ENCODE assay signal across 1 cellular context in the genomic region with DNA sequence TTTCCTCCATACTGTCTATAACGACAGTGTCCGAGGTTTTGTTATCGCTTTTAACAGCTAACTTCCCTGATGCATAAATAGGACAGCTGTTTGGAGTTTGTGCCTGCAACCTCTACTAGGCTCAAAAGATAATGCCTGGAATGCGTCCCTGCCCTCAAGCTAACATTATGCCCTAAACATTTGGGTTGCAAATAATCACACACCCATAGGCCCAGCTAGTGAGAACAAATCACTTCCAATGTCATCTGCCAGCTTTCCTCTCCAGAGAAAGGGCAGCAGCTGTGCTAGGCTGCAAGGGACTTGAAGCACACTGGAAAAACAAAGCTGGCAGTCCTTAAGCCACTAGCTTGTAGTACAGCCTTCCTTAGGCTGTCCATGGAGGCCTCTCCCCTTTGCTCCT.
TF ChIP-seq lines count a peak whose summit lies in the region.

No MANE protein-coding gene starts in this region.

TF ChIP-seq in SK-N-SH treated with all-trans-retinoic acid at 6 μM for 48 hours, 23 proteins besides CTCF, POLR2A, EP300 and RAD21 (continued from another document):
- TF ChIP-seq, protein P1, sequence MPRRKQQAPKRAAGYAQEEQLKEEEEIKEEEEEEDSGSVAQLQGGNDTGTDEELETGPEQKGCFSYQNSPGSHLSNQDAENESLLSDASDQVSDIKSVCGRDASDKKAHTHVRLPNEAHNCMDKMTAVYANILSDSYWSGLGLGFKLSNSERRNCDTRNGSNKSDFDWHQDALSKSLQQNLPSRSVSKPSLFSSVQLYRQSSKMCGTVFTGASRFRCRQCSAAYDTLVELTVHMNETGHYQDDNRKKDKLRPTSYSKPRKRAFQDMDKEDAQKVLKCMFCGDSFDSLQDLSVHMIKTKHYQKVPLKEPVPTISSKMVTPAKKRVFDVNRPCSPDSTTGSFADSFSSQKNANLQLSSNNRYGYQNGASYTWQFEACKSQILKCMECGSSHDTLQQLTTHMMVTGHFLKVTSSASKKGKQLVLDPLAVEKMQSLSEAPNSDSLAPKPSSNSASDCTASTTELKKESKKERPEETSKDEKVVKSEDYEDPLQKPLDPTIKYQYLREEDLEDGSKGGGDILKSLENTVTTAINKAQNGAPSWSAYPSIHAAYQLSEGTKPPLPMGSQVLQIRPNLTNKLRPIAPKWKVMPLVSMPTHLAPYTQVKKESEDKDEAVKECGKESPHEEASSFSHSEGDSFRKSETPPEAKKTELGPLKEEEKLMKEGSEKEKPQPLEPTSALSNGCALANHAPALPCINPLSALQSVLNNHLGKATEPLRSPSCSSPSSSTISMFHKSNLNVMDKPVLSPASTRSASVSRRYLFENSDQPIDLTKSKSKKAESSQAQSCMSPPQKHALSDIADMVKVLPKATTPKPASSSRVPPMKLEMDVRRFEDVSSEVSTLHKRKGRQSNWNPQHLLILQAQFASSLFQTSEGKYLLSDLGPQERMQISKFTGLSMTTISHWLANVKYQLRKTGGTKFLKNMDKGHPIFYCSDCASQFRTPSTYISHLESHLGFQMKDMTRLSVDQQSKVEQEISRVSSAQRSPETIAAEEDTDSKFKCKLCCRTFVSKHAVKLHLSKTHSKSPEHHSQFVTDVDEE (CRISPR knock-in tag; IDR thresholded peaks at IDR 0.05): no peak
- TF ChIP-seq ZC3H10 (CRISPR knock-in tag; IDR thresholded peaks at IDR 0.05) (no peak), OSR1 (CRISPR knock-in tag; IDR thresholded peaks at IDR 0.05) (no peak), ZFP30 (CRISPR knock-in tag; IDR thresholded peaks at IDR 0.05) (no peak), TOX (CRISPR knock-in tag; IDR thresholded peaks at IDR 0.05; ENCODE audit: borderline replicate concordance) (no peak), ISL1 (CRISPR knock-in tag; IDR thresholded peaks at IDR 0.05) (no peak), BACH2 (CRISPR knock-in tag; IDR thresholded peaks at IDR 0.05; ENCODE audit: borderline replicate concordance) (no peak), ZFP3 (CRISPR knock-in tag; IDR thresholded peaks at IDR 0.05) (no peak), TCF4 (CRISPR knock-in tag; IDR thresholded peaks at IDR 0.05; ENCODE audit: borderline replicate concordance) (no peak), ARNTL (CRISPR knock-in tag; IDR thresholded peaks at IDR 0.05; ENCODE audit: borderline replicate concordance, low read depth) (no peak), GLIS3 (CRISPR knock-in tag; IDR thresholded peaks at IDR 0.05) (no peak)
- TF ChIP-seq, protein P2, sequence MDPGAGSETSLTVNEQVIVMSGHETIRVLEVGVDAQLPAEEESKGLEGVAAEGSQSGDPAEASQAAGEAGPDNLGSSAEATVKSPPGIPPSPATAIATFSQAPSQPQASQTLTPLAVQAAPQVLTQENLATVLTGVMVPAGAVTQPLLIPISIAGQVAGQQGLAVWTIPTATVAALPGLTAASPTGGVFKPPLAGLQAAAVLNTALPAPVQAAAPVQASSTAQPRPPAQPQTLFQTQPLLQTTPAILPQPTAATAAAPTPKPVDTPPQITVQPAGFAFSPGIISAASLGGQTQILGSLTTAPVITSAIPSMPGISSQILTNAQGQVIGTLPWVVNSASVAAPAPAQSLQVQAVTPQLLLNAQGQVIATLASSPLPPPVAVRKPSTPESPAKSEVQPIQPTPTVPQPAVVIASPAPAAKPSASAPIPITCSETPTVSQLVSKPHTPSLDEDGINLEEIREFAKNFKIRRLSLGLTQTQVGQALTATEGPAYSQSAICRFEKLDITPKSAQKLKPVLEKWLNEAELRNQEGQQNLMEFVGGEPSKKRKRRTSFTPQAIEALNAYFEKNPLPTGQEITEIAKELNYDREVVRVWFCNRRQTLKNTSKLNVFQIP (CRISPR knock-in tag; IDR thresholded peaks at IDR 0.05; ENCODE audit: borderline replicate concordance, low read depth): no peak
- TF ChIP-seq, protein P3, sequence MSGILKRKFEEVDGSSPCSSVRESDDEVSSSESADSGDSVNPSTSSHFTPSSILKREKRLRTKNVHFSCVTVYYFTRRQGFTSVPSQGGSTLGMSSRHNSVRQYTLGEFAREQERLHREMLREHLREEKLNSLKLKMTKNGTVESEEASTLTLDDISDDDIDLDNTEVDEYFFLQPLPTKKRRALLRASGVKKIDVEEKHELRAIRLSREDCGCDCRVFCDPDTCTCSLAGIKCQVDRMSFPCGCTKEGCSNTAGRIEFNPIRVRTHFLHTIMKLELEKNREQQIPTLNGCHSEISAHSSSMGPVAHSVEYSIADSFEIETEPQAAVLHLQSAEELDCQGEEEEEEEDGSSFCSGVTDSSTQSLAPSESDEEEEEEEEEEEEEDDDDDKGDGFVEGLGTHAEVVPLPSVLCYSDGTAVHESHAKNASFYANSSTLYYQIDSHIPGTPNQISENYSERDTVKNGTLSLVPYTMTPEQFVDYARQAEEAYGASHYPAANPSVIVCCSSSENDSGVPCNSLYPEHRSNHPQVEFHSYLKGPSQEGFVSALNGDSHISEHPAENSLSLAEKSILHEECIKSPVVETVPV (CRISPR knock-in tag; IDR thresholded peaks at IDR 0.05): no peak
